24 cellular contexts compared by ENCODE assay signal in the genomic region with DNA sequence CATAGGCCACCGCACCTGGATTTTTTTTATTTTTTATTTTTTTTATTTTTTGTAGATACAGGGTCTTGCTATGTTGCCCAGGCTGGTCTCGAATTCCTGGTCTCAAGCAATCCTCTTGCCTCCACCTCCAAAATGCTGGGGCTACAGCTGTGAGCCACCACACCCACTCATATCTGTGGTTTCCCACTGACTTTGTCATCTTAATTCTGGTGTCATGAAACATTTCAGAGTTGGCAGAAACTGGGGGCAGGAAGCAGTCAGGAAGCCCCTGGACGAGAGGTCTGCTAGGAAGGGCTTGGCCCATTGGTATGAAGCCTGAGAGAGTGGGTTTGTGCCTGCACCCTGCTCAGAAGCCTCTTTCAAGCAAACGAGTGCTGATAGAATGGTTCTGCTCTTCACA. TPM values are rescaled to one million over a fixed set of nuclear protein-coding genes. Genes with fewer than 3 reads are reported as not detected.
DNase-seq lines count a peak whose midpoint lies in the region; ATAC-seq, FAIRE-seq and TF ChIP-seq lines count a peak whose summit lies in the region.
"Had no signal": no experiment of that assay in that cellular context is flagged by ENCODE, and none has a peak within 500 bp of the region (broad histone marks: within the 10 kb centered on the region; RNA-seq: fewer than 3 reads in every experiment).

No MANE protein-coding gene starts in this region.

- H3K27ac ChIP-seq in GM23248, result no peak overlapping the region
- no peak overlapping the region for H3K27ac ChIP-seq in K562 (ENCODE audit: extremely low read depth, low read depth, low read length)
- H3K27ac ChIP-seq in mesenchymal stem cell (ENCODE audit: low read length, poor library complexity, severe bottlenecking), result no peak overlapping the region
- no peak overlapping the region for H3K27ac ChIP-seq in left lung
- H3K27ac ChIP-seq: PC-9, SJSA1 had no signal

- H3K4me2 ChIP-seq in GM23248 (ENCODE audit: unreplicated experiment) (no peak overlapping the region), K562 (ENCODE audit: insufficient read depth, low read length) (no peak overlapping the region), mesenchymal stem cell (ENCODE audit: low read length, poor library complexity, severe bottlenecking) (no peak overlapping the region)
- H3K4me2 ChIP-seq: PC-9 had no signal

- TF ChIP-seq POLR2A in K562 (conservative IDR thresholded peaks at IDR 0.05), result no peak

- no peak for ATAC-seq in K562
- no peak for ATAC-seq in left lung
- ATAC-seq: HepG2, Right ventricle myocardium inferior, T-cell had no signal

- H3K9ac ChIP-seq in GM23248 (no peak overlapping the region), K562 (ENCODE audit: insufficient read depth in 1 of 2, low read depth in 2 of 2, low read length in 2 of 2) (no peak overlapping the region), mesenchymal stem cell (ENCODE audit: low read length) (no peak overlapping the region)

- H2BK120ac ChIP-seq in mesenchymal stem cell (ENCODE audit: low read depth, low read length), result no peak overlapping the region

- no peak overlapping the region for H2AFZ ChIP-seq in GM23248
- H2AFZ ChIP-seq in K562 (ENCODE audit: low read depth, low read length), result no peak overlapping the region
- no peak overlapping the region for H2AFZ ChIP-seq in mesenchymal stem cell (ENCODE audit: low read depth, low read length)
- H2AFZ ChIP-seq: PC-9 had no signal

- no peak for TF ChIP-seq RAD21 in K562 (CRISPR knock-in tag; conservative IDR thresholded peaks at IDR 0.05 in 1 of 2, IDR thresholded peaks at IDR 0.05 in 1 of 2)

- H4K20me1 ChIP-seq in GM23248 (ENCODE audit: insufficient read depth), result no peaks in the 10 kb centered on the region
- H4K20me1 ChIP-seq in K562 (replicated peaks; ENCODE audit: control insufficient read depth, insufficient read depth, low read length), result no peaks in the 10 kb centered on the region; the same call in 1 of the 2 replicates

- intact Hi-C loops in K562 (cut with micrococcal nuclease) (no loop called here), left lung (cut with DNase I) (no loop called here), cardiac septum (cut with DNase I) (no loop called here)

- H3K4ac ChIP-seq in mesenchymal stem cell (ENCODE audit: low read depth in 1 of 2, low read length in 2 of 2), result no peak overlapping the region

- H3K4me3 ChIP-seq in GM23248 (no peak overlapping the region), K562 (no peak overlapping the region), mesenchymal stem cell (ENCODE audit: insufficient read depth in 1 of 2, low read depth in 1 of 2, low read length in 2 of 2) (no peak overlapping the region), left lung (no peak overlapping the region)
- H3K4me3 ChIP-seq: PC-9, SJSA1 had no signal

- no peak overlapping the region for H2BK12ac ChIP-seq in mesenchymal stem cell (ENCODE audit: low read length in 2 of 2)

- peaks cover 9% of the 10 kb centered on the region for H3K36me3 Mint-ChIP-seq in mesothelial cell of epicardium
- H3K36me3 Mint-ChIP-seq: CD8-positive, alpha-beta memory T cell; T-cell had no signal

- H3K14ac ChIP-seq in mesenchymal stem cell (ENCODE audit: low read length in 2 of 2), result no peak overlapping the region

- TF ChIP-seq CTCF in K562 (IDR thresholded peaks at IDR 0.05 in 2 of 3, conservative IDR thresholded peaks at IDR 0.05 in 1 of 3; ENCODE audit: insufficient read depth in 2 of 3, low read depth in 1 of 3, low read length in 3 of 3) (no peak), left lung (IDR thresholded peaks at IDR 0.05) (no peak), mesothelial cell of epicardium (IDR thresholded peaks at IDR 0.05; ENCODE audit: unreplicated experiment) (no peak)

- H3K79me2 ChIP-seq in GM23248 (ENCODE audit: insufficient read depth) (no peaks in the 10 kb centered on the region), K562 (ENCODE audit: control insufficient read depth, insufficient read depth, low read length) (no peaks in the 10 kb centered on the region)

- no peak overlapping the region for H2BK5ac ChIP-seq in mesenchymal stem cell (ENCODE audit: low read depth, low read length, poor library complexity, severe bottlenecking)

- H3K9me3 Mint-ChIP-seq in mesothelial cell of epicardium, result peaks cover 5% of the 10 kb centered on the region
- H3K9me3 Mint-ChIP-seq: CD8-positive, alpha-beta memory T cell; T-cell had no signal

- BruUV-seq in K562 (replicated peaks; lab: Mats Ljungman, UMichigan), result no TSS peak

- 71 to 75% methylated on average over 4 of the region's 4 CpGs for WGBS in GM23248 (ENCODE audit: low coverage in 1 of 2, low lambda C conversion rate in 2 of 2, missing lambda C conversion rate in 2 of 2), 2 experiments
- 3% methylated on average over 4 of the region's 4 CpGs for WGBS in K562 (ENCODE audit: insufficient coverage, low coverage, missing lambda C conversion rate)
- WGBS in mesenchymal stem cell, result 74% methylated on average over 2 of the region's 4 CpGs

- in situ Hi-C loops in GM23248 (cut with MboI) (no loop called here), K562 (cut with MboI) (no loop called here)

- no peaks in the 10 kb centered on the region for H3K9me2 ChIP-seq in GM23248 (ENCODE audit: insufficient read depth)

- H2BK15ac ChIP-seq in mesenchymal stem cell (ENCODE audit: low read depth, poor library complexity, severe bottlenecking), result no peak overlapping the region

- DNase-seq in AG20443 (ENCODE audit: low spot score) (peak; percentile 38), GM23248 (peak; percentile 36), K562 (ENCODE audit: extremely low read depth in 1 of 4, low spot score in 3 of 4) (no peak), mesenchymal stem cell (no peak), NCI-H2196 treated with DMSO at 0.1 percent for 48 hours (lab: John Stamatoyannopoulos, UW; ENCODE audit: unreplicated experiment) (no peak), left lung (no peak), mesothelial cell of epicardium (ENCODE audit: low spot score in 2 of 2, unreplicated experiment in 2 of 2) (no peak), cardiac septum (ENCODE audit: low spot score) (no peak)
- DNase-seq: CD8-positive, alpha-beta memory T cell; DMS 273 treated with DMSO at 0.1 percent for 48 hours; DMS79; KBM-7; MM.1S; NCI-H2029 treated with DMSO at 0.1 percent for 48 hours; NCI-H526 treated with DMSO at 0.1 percent for 48 hours; PC-9; T-cell had no signal

- H3K27me3 Mint-ChIP-seq in mesothelial cell of epicardium (ENCODE audit: low read depth), result no peaks in the 10 kb centered on the region

- H3K4me1 Mint-ChIP-seq in mesothelial cell of epicardium, result peaks cover 26% of the 10 kb centered on the region
- H3K4me1 Mint-ChIP-seq: B cell; CD8-positive, alpha-beta memory T cell; T-cell had no signal

- H4K8ac ChIP-seq in mesenchymal stem cell (ENCODE audit: low read length), result no peak overlapping the region

- no peak for FAIRE-seq in K562 (lab: Jason Lieb, UNC)
- FAIRE-seq: A204.1, HepG2 had no signal

- no peak overlapping the region for H3K4me3 Mint-ChIP-seq in mesothelial cell of epicardium
- H3K4me3 Mint-ChIP-seq: B cell; CD14-positive monocyte; CD8-positive, alpha-beta memory T cell; T-cell had no signal

- peak overlapping the region; percentile 22 for H2AK5ac ChIP-seq in mesenchymal stem cell (ENCODE audit: low read length, severe bottlenecking)

- POLR2A ChIA-PET in K562 (lab: Yijun Ruan, JAX), result interaction anchor here (0.6 kb wide), 1 partner anchor 495 kb away, joined by 3 read pairs; no protein-coding TSS in a partner anchor

- H3K9me1 ChIP-seq in K562 (ENCODE audit: control insufficient read depth, insufficient read depth, low read length), result no peaks in the 10 kb centered on the region

- H3K9me3 ChIP-seq in GM23248 (ENCODE audit: low read depth) (no peaks in the 10 kb centered on the region), K562 (replicated peaks; ENCODE audit: control insufficient read depth, insufficient read depth, low read depth, low read length) (no peaks in the 10 kb centered on the region), mesenchymal stem cell (ENCODE audit: control insufficient read depth, low read length) (peaks cover 5% of the 10 kb centered on the region), left lung (no peaks in the 10 kb centered on the region)
- H3K9me3 ChIP-seq: SJSA1 had no signal

- peaks cover 71% of the 10 kb centered on the region for H3K27me3 ChIP-seq in GM23248 (replicated peaks; ENCODE audit: insufficient read depth)
- peaks cover 0 to 5% of the 10 kb centered on the region in 2 experiments; a peak in 1 of 5 replicates for H3K27me3 ChIP-seq in K562 (ENCODE audit: control insufficient read depth in 2 of 2, insufficient read depth in 2 of 2, low read length in 2 of 2)
- H3K27me3 ChIP-seq in mesenchymal stem cell (ENCODE audit: control insufficient read depth in 1 of 2, insufficient read depth in 1 of 2, low read length in 2 of 2), result peaks cover 0 to 32% of the 10 kb centered on the region in 2 experiments
- no peaks in the 10 kb centered on the region for H3K27me3 ChIP-seq in left lung

- CTCF ChIA-PET in K562 (lab: Yijun Ruan, JAX; ENCODE audit: low intra/inter-chr PET ratio), result no interaction called here

- H3K4me1 ChIP-seq in GM23248 (ENCODE audit: insufficient read depth), result no peaks in the 10 kb centered on the region
- no peaks in the 10 kb centered on the region for H3K4me1 ChIP-seq in K562 (replicated peaks in 1 of 2; ENCODE audit: control insufficient read depth in 2 of 2, insufficient read depth in 2 of 2, low read length in 2 of 2)
- peaks cover 6% of the 10 kb centered on the region for H3K4me1 ChIP-seq in mesenchymal stem cell (ENCODE audit: control insufficient read depth, insufficient read depth, low read depth, low read length)
- no peaks in the 10 kb centered on the region for H3K4me1 ChIP-seq in left lung

- H4K91ac ChIP-seq in mesenchymal stem cell (ENCODE audit: low read length), result no peak overlapping the region

- TF ChIP-seq EP300 in K562 (IDR thresholded peaks at IDR 0.05; ENCODE audit: low read length), result no peak

- no peak overlapping the region for H3K18ac ChIP-seq in mesenchymal stem cell (ENCODE audit: low read depth in 1 of 2, low read length in 2 of 2)

- H3K36me3 ChIP-seq in GM23248 (ENCODE audit: low read depth) (no peaks in the 10 kb centered on the region), K562 (ENCODE audit: control insufficient read depth, insufficient read depth, low read length) (no peaks in the 10 kb centered on the region), mesenchymal stem cell (ENCODE audit: control insufficient read depth in 1 of 2, insufficient read depth in 2 of 2, low read depth in 1 of 2, low read length in 2 of 2) (no peaks in the 10 kb centered on the region), left lung (no peaks in the 10 kb centered on the region)
- H3K36me3 ChIP-seq: SJSA1 had no signal

- H3K79me1 ChIP-seq in mesenchymal stem cell (replicated peaks; ENCODE audit: low read length, poor library complexity, severe bottlenecking), result no peaks in the 10 kb centered on the region

- no peak overlapping the region for H3K23ac ChIP-seq in mesenchymal stem cell (ENCODE audit: low read length in 2 of 2)

- no peak overlapping the region for H3K27ac Mint-ChIP-seq in mesothelial cell of epicardium
- H3K27ac Mint-ChIP-seq: B cell; CD14-positive monocyte; CD8-positive, alpha-beta memory T cell; T-cell had no signal

- no peaks in the 10 kb centered on the region for H3F3A ChIP-seq in GM23248 (ENCODE audit: insufficient read depth)

RNA-seq across cellular contexts. Expression of a gene that starts 49.0 kb away (rescaled TPM):
- 42.2 and 44.0 TPM in 2 replicates for total RNA-seq in GM23248 (2014; rRNA removed; shearing (Covaris generic))
- polyA plus RNA-seq in GM23248 (2016; fragmentation: Nextera tagmentation; extraction: Ambion mirVana) (85.3 and 92.7 TPM in 2 replicates), K562 (2011; rRNA removed) (41.8 and 46.5 TPM in 2 replicates), K562 (2014; fragmentation: Illumina TruSeq; extraction: Trizol) (40.6 and 58.6 TPM in 2 replicates), K562 (2014; fragmentation: Nextera tagmentation; extraction: Ambion mirVana) (100 to 1,000 TPM; 115 to 121 TPM), K562 (2014; rRNA removed) (48.0 and 54.6 TPM in 2 replicates)
- total RNA-seq in K562 (2011; cell fraction: chromatin; rRNA removed; ENCODE audit: low replicate concordance), result 7.3 and 10.3 TPM in 2 replicates
- total RNA-seq in K562 (2011; cell fraction: nucleolus; rRNA removed), result 7.8 and 7.9 TPM in 2 replicates
- 10.5 and 13.7 TPM in 2 replicates for total RNA-seq in K562 (2011; cell fraction: nucleoplasm; rRNA removed)
- total RNA-seq in K562 (2014; rRNA removed) (32.2 and 33.1 TPM in 2 replicates), K562 (2014; rRNA removed; fragmentation: Illumina TruSeq; extraction: Trizol) (27.3 and 29.6 TPM in 2 replicates), K562 (2015; rRNA removed; fragmentation: Illumina TruSeq; extraction: Trizol) (38.9 and 40.0 TPM in 2 replicates), K562 (2021) (49.5 and 52.3 TPM in 2 replicates), left lung (10 to 100 TPM; 76.0 to 87.2 TPM), mesothelial cell of epicardium (50.5 to 55.3 TPM (median 53.5 TPM) in 3 replicates), cardiac septum (33.9 TPM)
- polyA plus RNA-seq in K562 (2011; cell fraction: cytosol; rRNA removed), result 40.7 and 66.0 TPM in 2 replicates
- 30.8 and 37.3 TPM in 2 replicates for polyA plus RNA-seq in K562 (2011; cell fraction: nucleus; rRNA removed)
- polyA plus RNA-seq in K562 (2012), result 31.3 and 34.4 TPM in 2 replicates
- polyA minus RNA-seq in K562 (2011; rRNA and poly(A)+ RNA removed), result 24.1 and 28.4 TPM in 2 replicates
- polyA minus RNA-seq in K562 (2011; cell fraction: cytosol; rRNA and poly(A)+ RNA removed), result 15.6 and 19.9 TPM in 2 replicates
- 4.7 and 6.4 TPM in 2 replicates for polyA minus RNA-seq in K562 (2011; cell fraction: nucleus; rRNA and poly(A)+ RNA removed)
- 63.0 TPM for polyA plus RNA-seq in mesenchymal stem cell (2013, experiment 1 of 2)
- polyA plus RNA-seq in mesenchymal stem cell (2013, experiment 2 of 2), result 75.3 TPM

RNA-seq across cellular contexts. Expression of a gene that starts 55.9 kb away (rescaled TPM):
- 26.7 and 29.8 TPM in 2 replicates for total RNA-seq in GM23248 (2014; rRNA removed; shearing (Covaris generic))
- 6.9 and 9.0 TPM in 2 replicates for polyA plus RNA-seq in GM23248 (2016; fragmentation: Nextera tagmentation; extraction: Ambion mirVana)
- 0.37 and 0.74 TPM in 2 replicates for total RNA-seq in K562 (2011; cell fraction: chromatin; rRNA removed; ENCODE audit: low replicate concordance)
- 0.50 and 0.66 TPM in 2 replicates for total RNA-seq in K562 (2011; cell fraction: nucleolus; rRNA removed)
- 0.22 and 1.3 TPM in 2 replicates for total RNA-seq in K562 (2011; cell fraction: nucleoplasm; rRNA removed)
- 0.53 TPM in 1 of 2 replicates, not detected in the other for total RNA-seq in K562 (2014; rRNA removed)
- 0.16 and 0.29 TPM in 2 replicates for total RNA-seq in K562 (2014; rRNA removed; fragmentation: Illumina TruSeq; extraction: Trizol)
- 0.11 TPM in 1 of 2 replicates, not detected in the other for total RNA-seq in K562 (2015; rRNA removed; fragmentation: Illumina TruSeq; extraction: Trizol)
- total RNA-seq in K562 (2021), result 0.07 and 0.60 TPM in 2 replicates
- polyA plus RNA-seq in K562 (2011; rRNA removed), result 0.15 and 0.36 TPM in 2 replicates
- polyA plus RNA-seq in K562 (2011; cell fraction: cytosol; rRNA removed), result 0.09 and 0.15 TPM in 2 replicates
- 0.20 and 0.63 TPM in 2 replicates for polyA plus RNA-seq in K562 (2011; cell fraction: nucleus; rRNA removed)
- 0.30 and 0.79 TPM in 2 replicates for polyA plus RNA-seq in K562 (2012)
- 0.39 and 0.40 TPM in 2 replicates for polyA plus RNA-seq in K562 (2014; fragmentation: Illumina TruSeq; extraction: Trizol)
- polyA plus RNA-seq in K562 (2014; fragmentation: Nextera tagmentation; extraction: Ambion mirVana), result under 1 TPM in 1 of 2 experiments, not detected in 1; 0.25 TPM
- 0.50 and 2.5 TPM in 2 replicates for polyA plus RNA-seq in K562 (2014; rRNA removed)
- 0.18 and 0.33 TPM in 2 replicates for polyA minus RNA-seq in K562 (2011; rRNA and poly(A)+ RNA removed)
- not detected in 2 replicates for polyA minus RNA-seq in K562 (2011; cell fraction: cytosol; rRNA and poly(A)+ RNA removed)
- polyA minus RNA-seq in K562 (2011; cell fraction: nucleus; rRNA and poly(A)+ RNA removed), result 0.11 and 0.81 TPM in 2 replicates
- 4.9 TPM for polyA plus RNA-seq in mesenchymal stem cell (2013, experiment 1 of 2)
- 5.7 TPM for polyA plus RNA-seq in mesenchymal stem cell (2013, experiment 2 of 2)
- 10 to 100 TPM; 22.2 to 27.0 TPM for total RNA-seq in left lung
- 5.2 to 6.7 TPM (median 6.5 TPM) in 3 replicates for total RNA-seq in mesothelial cell of epicardium
- total RNA-seq in cardiac septum, result 4.0 TPM
- total RNA-seq: G401, HepG2 had no signal

Comparison
In these comparisons a context has a peak if more than half of its experiments do, and no peak if none do; other contexts are left out.
1. DNase-seq: peak in AG20443 (single experiment) and GM23248 (single experiment); none in K562 (0 of 4), mesenchymal stem cell (single experiment), NCI-H2196 treated with DMSO at 0.1 percent for 48 hours (single experiment), left lung (0 of 2), mesothelial cell of epicardium (0 of 2) and cardiac septum (single experiment).